Comparison of ENCODE assay signal across 8 cellular contexts in genomic region chr4:13527983-13528822, GRCh38. TPM values are rescaled to one million over a fixed set of nuclear protein-coding genes. Genes with fewer than 3 reads are reported as not detected.
DNase-seq lines count a peak whose midpoint lies in the region; ATAC-seq and TF ChIP-seq lines count a peak whose summit lies in the region.

No MANE protein-coding gene starts in this region.

- H3K27me3 ChIP-seq in H7 (ENCODE audit: control insufficient read depth, insufficient read depth, low read length): peaks cover 96% of the 10 kb centered on the region
- peaks cover 100% of the 10 kb centered on the region for H3K27me3 ChIP-seq in foreskin keratinocyte

- ATAC-seq in foreskin keratinocyte: peak; percentile 24
- no peak for ATAC-seq in omental fat pad (ENCODE audit: low FRiP score)

- no peaks in the 10 kb centered on the region for H3K4me1 ChIP-seq in foreskin keratinocyte

- H3K27ac ChIP-seq in foreskin keratinocyte: no peak overlapping the region

- peak; percentile 48 for DNase-seq in activated CD4-positive, alpha-beta T cell treated with anti-CD3 and anti-CD28 coated beads for 48 hours
- DNase-seq in activated CD4-positive, alpha-beta T cell treated with anti-CD3 and anti-CD28 coated beads for 4 hours: no peak
- DNase-seq in H7 (peak; percentile 82), Kasumi-1 (lab: John Stamatoyannopoulos, UW) (peak; percentile 21 to 31), foreskin keratinocyte (no peak), anterior cingulate cortex (lab: John Stamatoyannopoulos, UW) (no peak), DMS 273 treated with DMSO at 0.1 percent for 48 hours (lab: John Stamatoyannopoulos, UW) (no peak), omental fat pad (ENCODE audit: low spot score) (no peak)

- H3K36me3 ChIP-seq in H7 (replicated peaks; ENCODE audit: control insufficient read depth, insufficient read depth, low read length): no peaks in the 10 kb centered on the region

- TF ChIP-seq CTCF in foreskin keratinocyte (conservative IDR thresholded peaks at IDR 0.05) (no peak), omental fat pad (IDR thresholded peaks at IDR 0.05) (no peak)

- no peak overlapping the region for H3K4me3 ChIP-seq in H7 (ENCODE audit: insufficient read depth, low read depth, low read length)

RNA-seq across cellular contexts. Expression of gene NKX3-2, which starts 16.1 kb away (rescaled TPM):
- 0.52 and 0.76 TPM in 2 replicates for total RNA-seq in H7 (2014; rRNA removed; shearing (Covaris generic))
- total RNA-seq in foreskin keratinocyte: 0.04 and 0.10 TPM in 2 replicates
- polyA plus RNA-seq in foreskin keratinocyte: 0.08 and 0.12 TPM in 2 replicates
- total RNA-seq in omental fat pad: 1 to 10 TPM in 2 of 4 donors, under 1 TPM in 2; 0.24 to 2.2 (median 1.2) TPM

RNA-seq across cellular contexts. Expression of gene RAB28, which starts 44.1 kb away (rescaled TPM):
- total RNA-seq in H7 (2014; rRNA removed; shearing (Covaris generic)): 27.7 and 32.4 TPM in 2 replicates
- 16.9 and 17.5 TPM in 2 replicates for total RNA-seq in foreskin keratinocyte
- polyA plus RNA-seq in foreskin keratinocyte: 12.0 and 13.8 TPM in 2 replicates
- 10 to 100 TPM; 11.9 to 34.0 (median 17.9) TPM for total RNA-seq in omental fat pad

Comparison
In these comparisons a context has a peak if more than half of its experiments do, and no peak if none do; other contexts are left out.
1. DNase-seq: peak in activated CD4-positive, alpha-beta T cell treated with anti-CD3 and anti-CD28 coated beads for 48 hours (single experiment), H7 (single experiment) and Kasumi-1 (2 of 2); none in activated CD4-positive, alpha-beta T cell treated with anti-CD3 and anti-CD28 coated beads for 4 hours (0 of 2), foreskin keratinocyte (0 of 2), anterior cingulate cortex (0 of 58), DMS 273 treated with DMSO at 0.1 percent for 48 hours (single experiment) and omental fat pad (single experiment).